16 cellular contexts compared by ENCODE assay signal in genomic region chr15:99474981-99475753, GRCh38.
DNase-seq lines count a peak whose midpoint lies in the region; ATAC-seq and TF ChIP-seq lines count a peak whose summit lies in the region.
"Had no signal": no experiment of that assay in that cellular context is flagged by ENCODE, and none has a peak within 500 bp of the region (broad histone marks: within the 10 kb centered on the region; RNA-seq: fewer than 3 reads in every experiment).

No MANE protein-coding gene starts in this region.

- H3K4me1 ChIP-seq in prostate gland (replicated peaks): no peaks in the 10 kb centered on the region
- peaks cover 22 to 42% (median 34%) of the 10 kb centered on the region in 4 donors for H3K4me1 ChIP-seq in upper lobe of left lung

- ATAC-seq in activated CD8-positive, alpha-beta memory T cell treated with anti-CD3 and anti-CD28 coated beads, Interleukin-2, amount 10 ng/mL, durations not matched to agents 7 days and 5 days: no peak
- ATAC-seq in left ventricle myocardium superior (peak; percentile 55), upper lobe of left lung (ENCODE audit: low FRiP score in 2 of 2) (peak in 1 of 2 donors; percentile 61)
- ATAC-seq: CD8-positive, alpha-beta T cell had no signal

- H3K27me3 Mint-ChIP-seq in activated CD8-positive, alpha-beta memory T cell treated with anti-CD3 and anti-CD28 coated beads, Interleukin-2, amount 10 ng/mL, durations not matched to agents 7 days and 5 days: peaks cover 18% of the 10 kb centered on the region

- H3K9me3 Mint-ChIP-seq in activated CD8-positive, alpha-beta memory T cell treated with anti-CD3 and anti-CD28 coated beads, Interleukin-2, amount 10 ng/mL, durations not matched to agents 7 days and 5 days (ENCODE audit: low read depth): no peaks in the 10 kb centered on the region
- H3K9me3 Mint-ChIP-seq: CD8-positive, alpha-beta T cell; central memory CD8-positive, alpha-beta T cell; mesothelial cell of epicardium had no signal

- no peaks in the 10 kb centered on the region for H3K9me3 ChIP-seq in prostate gland
- H3K9me3 ChIP-seq in upper lobe of left lung: no peaks in the 10 kb centered on the region

- TF ChIP-seq POLR2A in prostate gland (IDR thresholded peaks at IDR 0.05) (no peak), upper lobe of left lung (IDR thresholded peaks at IDR 0.05) (no peak), lower leg skin (IDR thresholded peaks at IDR 0.05) (no peak)

- H3K27ac ChIP-seq in prostate gland (peak overlapping the region; percentile 54 to 64), upper lobe of left lung (peak overlapping the region; percentile 51 to 74 (median 65))
- H3K27ac ChIP-seq: parathyroid adenoma had no signal

- no peak overlapping the region for H3K27ac Mint-ChIP-seq in activated CD8-positive, alpha-beta memory T cell treated with anti-CD3 and anti-CD28 coated beads, Interleukin-2, amount 10 ng/mL, durations not matched to agents 7 days and 5 days
- H3K27ac Mint-ChIP-seq: CD8-positive, alpha-beta T cell; mesothelial cell of epicardium had no signal

- H3K27me3 ChIP-seq in prostate gland (replicated peaks; ENCODE audit: insufficient read depth): no peaks in the 10 kb centered on the region
- no peaks in the 10 kb centered on the region for H3K27me3 ChIP-seq in upper lobe of left lung

- intact Hi-C loops in left ventricle myocardium superior (cut with micrococcal nuclease): loop anchor here (10.0 kb wide), 1 partner anchor 100 kb away; no protein-coding TSS in a partner anchor
- intact Hi-C loops in prostate gland (cut with DNase I): loop anchor here (5.0 kb wide), 1 partner anchor 92 kb away; the partner anchor contains the start of gene MEF2A
- intact Hi-C loops in lower leg skin (cut with DNase I; ENCODE audit: low total_unique reads): no loop called here

- no peak for TF ChIP-seq CTCF in prostate gland (IDR thresholded peaks at IDR 0.05)
- TF ChIP-seq CTCF in upper lobe of left lung (IDR thresholded peaks at IDR 0.05): no peak
- no peak for TF ChIP-seq CTCF in lower leg skin (IDR thresholded peaks at IDR 0.05)

- no peak overlapping the region for H3K4me3 ChIP-seq in prostate gland
- no peak overlapping the region for H3K4me3 ChIP-seq in upper lobe of left lung
- no peak overlapping the region for H3K4me3 ChIP-seq in lower leg skin (ENCODE audit: low read depth, poor library complexity, severe bottlenecking)

- peak; percentile 46 for DNase-seq in activated CD8-positive, alpha-beta memory T cell treated with anti-CD3 and anti-CD28 coated beads, Interleukin-2, amount 50 U/mL, for 48 hours
- DNase-seq in activated CD8-positive, alpha-beta memory T cell treated with anti-CD3 and anti-CD28 coated beads, Interleukin-2, amount 10 ng/mL, durations not matched to agents 7 days and 5 days: no peak
- DNase-seq in left ventricle myocardium superior: peak; percentile 82
- no peak for DNase-seq in prostate gland (ENCODE audit: low spot score)
- peak; percentile 40 to 82 for DNase-seq in upper lobe of left lung
- DNase-seq in activated T-cell treated with anti-CD3 and anti-CD28 coated beads for 4 hours: no peak
- no peak for DNase-seq in lower leg skin (ENCODE audit: low spot score in 2 of 2)
- DNase-seq in stimulated activated naive CD4-positive, alpha-beta T cell treated with Interleukin-2 at 50 U/mL for 16 hours (lab: John Stamatoyannopoulos, UW): no peak
- DNase-seq: 8988T; activated naive CD4-positive, alpha-beta T cell treated with Interleukin-2 at 50 U/mL for 16 hours; CD8-positive, alpha-beta T cell; MM.1S; stimulated activated CD4-positive, alpha-beta T cell treated with anti-CD3 and anti-CD28 coated beads, Interleukin-4, amount 100 ng/mL, for 24 hours had no signal

- peak in 2 of 4 donors; percentile 34 to 51 for TF ChIP-seq EP300 in upper lobe of left lung (IDR thresholded peaks at IDR 0.05)

- peaks cover 16% of the 10 kb centered on the region for H3K4me1 Mint-ChIP-seq in activated CD8-positive, alpha-beta memory T cell treated with anti-CD3 and anti-CD28 coated beads, Interleukin-2, amount 10 ng/mL, durations not matched to agents 7 days and 5 days
- H3K4me1 Mint-ChIP-seq: central memory CD8-positive, alpha-beta T cell had no signal

- no peaks in the 10 kb centered on the region for H3K36me3 Mint-ChIP-seq in activated CD8-positive, alpha-beta memory T cell treated with anti-CD3 and anti-CD28 coated beads, Interleukin-2, amount 10 ng/mL, durations not matched to agents 7 days and 5 days
- H3K36me3 Mint-ChIP-seq: CD8-positive, alpha-beta T cell; mesothelial cell of epicardium had no signal

- CTCF ChIA-PET in activated CD8-positive, alpha-beta memory T cell treated with anti-CD3 and anti-CD28 coated beads, Interleukin-2, amount 10 ng/mL, durations not matched to agents 7 days and 5 days (lab: Charles Lee): no interaction called here

- no peaks in the 10 kb centered on the region for H3K36me3 ChIP-seq in prostate gland
- no peaks in the 10 kb centered on the region for H3K36me3 ChIP-seq in upper lobe of left lung

- H3K4me3 Mint-ChIP-seq in activated CD8-positive, alpha-beta memory T cell treated with anti-CD3 and anti-CD28 coated beads, Interleukin-2, amount 10 ng/mL, durations not matched to agents 7 days and 5 days: no peak overlapping the region
- H3K4me3 Mint-ChIP-seq: CD8-positive, alpha-beta T cell; central memory CD8-positive, alpha-beta T cell; mesothelial cell of epicardium had no signal

- WGBS in prostate gland: 73% methylated on average over 20 of the region's 22 CpGs
- 83 to 89% methylated on average over 13 to 22 of the region's 22 CpGs for WGBS in upper lobe of left lung, 2 donors
- WGBS in lower leg skin, 2 donors: 75 to 79% methylated on average over 18 to 21 of the region's 22 CpGs

Comparison
In these comparisons a context has a peak if more than half of its experiments do, and no peak if none do; other contexts are left out.
1. DNase-seq: peak in activated CD8-positive, alpha-beta memory T cell treated with anti-CD3 and anti-CD28 coated beads, Interleukin-2, amount 50 U/mL, for 48 hours (single experiment), left ventricle myocardium superior (single experiment) and upper lobe of left lung (2 of 2); none in activated CD8-positive, alpha-beta memory T cell treated with anti-CD3 and anti-CD28 coated beads, Interleukin-2, amount 10 ng/mL, durations not matched to agents 7 days and 5 days (single experiment), prostate gland (single experiment), activated T-cell treated with anti-CD3 and anti-CD28 coated beads for 4 hours (single experiment), lower leg skin (0 of 2) and stimulated activated naive CD4-positive, alpha-beta T cell treated with Interleukin-2 at 50 U/mL for 16 hours (single experiment).